In the genomic region with DNA sequence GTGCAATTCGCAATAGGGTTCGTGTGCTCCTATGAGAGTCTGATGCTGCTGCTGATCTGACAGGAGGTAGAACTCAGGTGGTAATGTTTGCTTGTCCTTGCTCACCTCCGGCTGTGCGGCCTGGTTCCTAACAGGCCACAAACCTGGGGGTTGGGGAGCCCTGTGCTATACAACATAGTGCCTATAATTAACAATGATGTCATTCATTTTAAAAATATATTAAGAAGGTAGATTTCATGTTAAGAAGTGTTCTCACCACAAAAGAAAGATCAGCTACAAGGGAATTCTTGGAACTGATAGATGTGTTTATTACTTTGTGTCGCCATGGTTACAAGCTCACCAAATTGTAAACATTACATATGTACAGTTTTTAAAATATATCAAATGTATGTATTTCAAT, we compare ENCODE assay signal across 21 cellular contexts.
A peak's percentile ranks its signal among the peaks of the same experiment; 100 is the strongest.
DNase-seq lines count a peak whose midpoint lies in the region; ATAC-seq, FAIRE-seq and TF ChIP-seq lines count a peak whose summit lies in the region.
"Had no signal": no experiment of that assay in that cellular context is flagged by ENCODE, and none has a peak within 500 bp of the region (broad histone marks: within the 10 kb centered on the region; RNA-seq: fewer than 3 reads in every experiment).

No MANE protein-coding gene starts in this region.

- no peaks in the 10 kb centered on the region for H3K36me3 Mint-ChIP-seq in MCF 10A (ENCODE audit: insufficient read depth, unreplicated experiment)
- H3K36me3 Mint-ChIP-seq: CD4-positive, alpha-beta memory T cell had no signal

- H3K27me3 ChIP-seq in HepG2 (ENCODE audit: control insufficient read depth in 1 of 2, insufficient read depth in 2 of 2, low read length in 2 of 2) (no peaks in the 10 kb centered on the region), right lobe of liver (peaks cover 0 to 6% of the 10 kb centered on the region in 2 donors), K562 (ENCODE audit: control insufficient read depth in 2 of 2, insufficient read depth in 2 of 2, low read length in 2 of 2) (no peaks in the 10 kb centered on the region), upper lobe of right lung (no peaks in the 10 kb centered on the region)

- DNase-seq in HepG2 (ENCODE audit: low spot score) (no peak), right lobe of liver (no peak), K562 (ENCODE audit: extremely low read depth in 1 of 4, low spot score in 3 of 4) (no peak), upper lobe of right lung (peak; percentile 28), MCF 10A (ENCODE audit: unreplicated experiment) (no peak)
- DNase-seq: 8988T; ACHN; AML-193; C1 segment of cervical spinal cord; Calu3; CD4-positive, alpha-beta memory T cell; COR-L47; DMS53; DMS79 treated with DMSO at 0.1 percent for 48 hours; GF-D8; GOT3; HCEC 1CT had no signal

- H3K4me3 Mint-ChIP-seq in MCF 10A (ENCODE audit: unreplicated experiment): no peak overlapping the region
- H3K4me3 Mint-ChIP-seq: CD4-positive, alpha-beta memory T cell had no signal

- ATAC-seq in HepG2 (no peak), right lobe of liver (no peak), K562 (no peak), upper lobe of right lung (no peak), HG03439 (IDR thresholded peaks at IDR 0.05; ENCODE audit: unreplicated experiment) (no peak)
- ATAC-seq: A549 had no signal

- no peaks in the 10 kb centered on the region for H3K79me2 ChIP-seq in HepG2 (ENCODE audit: insufficient read depth, low read length)
- H3K79me2 ChIP-seq in K562 (ENCODE audit: control insufficient read depth, insufficient read depth, low read length): no peaks in the 10 kb centered on the region

- H3K4me1 ChIP-seq in HepG2 (ENCODE audit: insufficient read depth, low read length) (no peaks in the 10 kb centered on the region), right lobe of liver (no peaks in the 10 kb centered on the region), K562 (replicated peaks in 1 of 2; ENCODE audit: control insufficient read depth in 2 of 2, insufficient read depth in 2 of 2, low read length in 2 of 2) (no peaks in the 10 kb centered on the region), upper lobe of right lung (no peaks in the 10 kb centered on the region)
- H3K4me1 ChIP-seq: A549 had no signal

- WGBS in HepG2 (ENCODE audit: low lambda C conversion rate): 10% methylated on average over 5 of the region's 5 CpGs
- WGBS in right lobe of liver (ENCODE audit: insufficient coverage, low coverage, low lambda C conversion rate, missing lambda C conversion rate): 83% methylated on average over 5 of the region's 5 CpGs
- 1% methylated on average over 5 of the region's 5 CpGs for WGBS in K562 (ENCODE audit: insufficient coverage, low coverage, missing lambda C conversion rate)

- H2AFZ ChIP-seq in HepG2 (ENCODE audit: low read length): no peak overlapping the region
- H2AFZ ChIP-seq in K562 (ENCODE audit: low read depth, low read length): no peak overlapping the region

- H3K9ac ChIP-seq in HepG2 (ENCODE audit: insufficient read depth, low read depth, low read length) (no peak overlapping the region), K562 (ENCODE audit: insufficient read depth in 1 of 2, low read depth in 2 of 2, low read length in 2 of 2) (no peak overlapping the region)

- no peaks in the 10 kb centered on the region for H3K9me3 Mint-ChIP-seq in MCF 10A (ENCODE audit: unreplicated experiment)

- TF ChIP-seq POLR2A in HepG2 (IDR thresholded peaks at IDR 0.05; ENCODE audit: insufficient read depth in 1 of 2, low read depth in 2 of 2, low read length in 2 of 2) (no peak), right lobe of liver (IDR thresholded peaks at IDR 0.05) (no peak), K562 (conservative IDR thresholded peaks at IDR 0.05) (no peak)

- H3K4me3 ChIP-seq in HepG2 (replicated peaks in 1 of 3; ENCODE audit: insufficient read depth in 1 of 3, low read depth in 2 of 3, low read length in 3 of 3) (no peak overlapping the region), right lobe of liver (no peak overlapping the region), K562 (no peak overlapping the region), upper lobe of right lung (no peak overlapping the region)
- H3K4me3 ChIP-seq: A549 had no signal

- H3K27ac ChIP-seq in HepG2 (ENCODE audit: extremely low read length, insufficient read depth, low read length) (no peak overlapping the region), right lobe of liver (no peak overlapping the region), K562 (ENCODE audit: extremely low read depth, low read depth, low read length) (no peak overlapping the region), upper lobe of right lung (no peak overlapping the region)
- H3K27ac ChIP-seq: A549 had no signal

- CTCF ChIA-PET in HepG2 (lab: Yijun Ruan, JAX; ENCODE audit: low intra/inter-chr PET ratio, low total read pairs): no interaction called here
- CTCF ChIA-PET in K562 (lab: Yijun Ruan, JAX; ENCODE audit: low intra/inter-chr PET ratio): no interaction called here
- CTCF ChIA-PET in MCF 10A (lab: Yijun Ruan, JAX): interaction anchor here (1.1 to 1.2 kb wide), 2 partner anchors 33 to 59 kb away, joined by 3 to 5 read pairs; no protein-coding TSS in a partner anchor

- H3K9me3 ChIP-seq in HepG2 (ENCODE audit: low read length): no peaks in the 10 kb centered on the region
- no peaks in the 10 kb centered on the region for H3K9me3 ChIP-seq in right lobe of liver
- H3K9me3 ChIP-seq in K562 (replicated peaks; ENCODE audit: control insufficient read depth, insufficient read depth, low read depth, low read length): no peaks in the 10 kb centered on the region
- H3K9me3 ChIP-seq in upper lobe of right lung: no peaks in the 10 kb centered on the region
- H3K9me3 ChIP-seq: A549 had no signal

- TF ChIP-seq EP300 in HepG2 (IDR thresholded peaks at IDR 0.05; ENCODE audit: low read depth in 2 of 2, low read length in 2 of 2) (no peak), HepG2 (CRISPR knock-in tag; IDR thresholded peaks at IDR 0.05; ENCODE audit: borderline replicate concordance) (no peak), K562 (IDR thresholded peaks at IDR 0.05; ENCODE audit: low read length) (no peak)

- intact Hi-C loops in HepG2 (cut with micrococcal nuclease; ENCODE audit: unreplicated experiment): no loop called here
- intact Hi-C loops in right lobe of liver (cut with DNase I): no loop called here
- intact Hi-C loops in K562 (cut with micrococcal nuclease): no loop called here
- intact Hi-C loops in upper lobe of right lung (cut with DNase I): no loop called here
- intact Hi-C loops in MCF 10A (cut with micrococcal nuclease): no loop called here

- H3K4me1 Mint-ChIP-seq in MCF 10A (ENCODE audit: insufficient read depth, unreplicated experiment): peaks cover 6% of the 10 kb centered on the region

- no peak overlapping the region for H3K27ac Mint-ChIP-seq in MCF 10A (ENCODE audit: low read depth, unreplicated experiment)
- H3K27ac Mint-ChIP-seq: CD4-positive, alpha-beta memory T cell had no signal

- FAIRE-seq in HepG2 (lab: Jason Lieb, UNC) (no peak), K562 (lab: Jason Lieb, UNC) (no peak)
- FAIRE-seq: A549, GM12892, H54 had no signal

- BruUV-seq in HepG2 (replicated peaks; lab: Mats Ljungman, UMichigan): no TSS peak
- BruUV-seq in K562 (replicated peaks; lab: Mats Ljungman, UMichigan): no TSS peak
- BruUV-seq in MCF 10A (replicated peaks; lab: Mats Ljungman, UMichigan): no TSS peak

- TF ChIP-seq CTCF in HepG2 (CRISPR knock-in tag; IDR thresholded peaks at IDR 0.05): no peak
- no peak for TF ChIP-seq CTCF in right lobe of liver (IDR thresholded peaks at IDR 0.05)
- no peak for TF ChIP-seq CTCF in K562 (IDR thresholded peaks at IDR 0.05 in 2 of 3, conservative IDR thresholded peaks at IDR 0.05 in 1 of 3; ENCODE audit: insufficient read depth in 2 of 3, low read depth in 1 of 3, low read length in 3 of 3)
- no peak for TF ChIP-seq CTCF in upper lobe of right lung (IDR thresholded peaks at IDR 0.05)
- no peak for TF ChIP-seq CTCF in MCF 10A (IDR thresholded peaks at IDR 0.05; ENCODE audit: unreplicated experiment)

- in situ Hi-C loops in HepG2 (cut with HindIII; ENCODE audit: extremely low pct_ligation_motif_present, low pct_unique_long_range_greater_than_20kb) (no loop called here), K562 (cut with MboI) (no loop called here)

- no peaks in the 10 kb centered on the region for H3K9me1 ChIP-seq in K562 (ENCODE audit: control insufficient read depth, insufficient read depth, low read length)

- POLR2A ChIA-PET in HepG2 (lab: Yijun Ruan, JAX) (no interaction called here), K562 (lab: Yijun Ruan, JAX) (no interaction called here), MCF 10A (lab: Yijun Ruan, JAX) (no interaction called here)

- TF ChIP-seq RAD21 in HepG2 (CRISPR knock-in tag; IDR thresholded peaks at IDR 0.05): no peak
- no peak for TF ChIP-seq RAD21 in K562 (CRISPR knock-in tag; conservative IDR thresholded peaks at IDR 0.05 in 1 of 2, IDR thresholded peaks at IDR 0.05 in 1 of 2)

- H3K27me3 Mint-ChIP-seq in MCF 10A (ENCODE audit: insufficient read depth, unreplicated experiment): no peaks in the 10 kb centered on the region
- H3K27me3 Mint-ChIP-seq: CD4-positive, alpha-beta memory T cell had no signal

- H3K36me3 ChIP-seq in HepG2 (replicated peaks in 1 of 2; ENCODE audit: control insufficient read depth in 1 of 2, insufficient read depth in 2 of 2, low read length in 2 of 2): no peaks in the 10 kb centered on the region
- no peaks in the 10 kb centered on the region for H3K36me3 ChIP-seq in right lobe of liver
- no peaks in the 10 kb centered on the region for H3K36me3 ChIP-seq in K562 (ENCODE audit: control insufficient read depth, insufficient read depth, low read length)
- no peaks in the 10 kb centered on the region for H3K36me3 ChIP-seq in upper lobe of right lung

- H4K20me1 ChIP-seq in HepG2 (ENCODE audit: insufficient read depth, low read length) (no peaks in the 10 kb centered on the region), K562 (replicated peaks; ENCODE audit: control insufficient read depth, insufficient read depth, low read length) (no peaks in the 10 kb centered on the region)

- no peak overlapping the region for H3K4me2 ChIP-seq in HepG2 (ENCODE audit: low read depth, low read length)
- H3K4me2 ChIP-seq in K562 (ENCODE audit: insufficient read depth, low read length): no peak overlapping the region
- H3K4me2 ChIP-seq: A549 had no signal

TF ChIP-seq in HepG2, 621 proteins besides CTCF, POLR2A, EP300 and RAD21 (continues in another document):
- TF ChIP-seq ATF7 (IDR thresholded peaks at IDR 0.05) (peak; percentile 87), ATF7 (CRISPR knock-in tag; IDR thresholded peaks at IDR 0.05) (no peak)

TF ChIP-seq in K562, 482 proteins besides CTCF, POLR2A, EP300 and RAD21:
- TF ChIP-seq RFX1 (IDR thresholded peaks at IDR 0.05): peak; percentile 42
- TF ChIP-seq SREBF2 (CRISPR knock-in tag; IDR thresholded peaks at IDR 0.05): no peak
TF ChIP-seq in K562: peak in this region for 1.
